ENCODE assay signal across 8 cellular contexts in genomic region chr3:130111185-130111864, GRCh38.
DNase-seq lines count a peak whose midpoint lies in the region; ATAC-seq lines count a peak whose summit lies in the region.

No MANE protein-coding gene starts in this region.

- H3K27ac Mint-ChIP-seq in central memory CD8-positive, alpha-beta T cell (ENCODE audit: low read depth), result peak overlapping the region; percentile 96

- no peaks in the 10 kb centered on the region for H3K9me3 Mint-ChIP-seq in central memory CD8-positive, alpha-beta T cell

- ATAC-seq in GM19023 (IDR thresholded peaks at IDR 0.05; ENCODE audit: unreplicated experiment) (peak; percentile 98), HG03196 (IDR thresholded peaks at IDR 0.05; ENCODE audit: unreplicated experiment) (peak; percentile 100)
- ATAC-seq in central memory CD8-positive, alpha-beta T cell (replicated peaks; ENCODE audit: extremely low read depth, poor library complexity, severe bottlenecking), result peak; percentile 99

- H3K4me1 Mint-ChIP-seq in central memory CD8-positive, alpha-beta T cell, result peaks cover 22% of the 10 kb centered on the region

- H3K4me3 Mint-ChIP-seq in central memory CD8-positive, alpha-beta T cell, result peak overlapping the region; percentile 84

- peaks cover 12% of the 10 kb centered on the region for H3K36me3 Mint-ChIP-seq in central memory CD8-positive, alpha-beta T cell (ENCODE audit: insufficient read depth)

- no peaks in the 10 kb centered on the region for H3K27me3 Mint-ChIP-seq in central memory CD8-positive, alpha-beta T cell

- DNase-seq in AG08396 (ENCODE audit: low spot score) (peak; percentile 91), NCI-H226 (peak; percentile 91), iris pigment epithelial cell (ENCODE audit: low read depth) (peak; percentile 98)
- DNase-seq in activated CD4-positive, CD25-positive, alpha-beta regulatory T cell (lab: John Stamatoyannopoulos, UW), result peak; percentile 98 to 99 (median 98)
- peak; percentile 97 for DNase-seq in central memory CD8-positive, alpha-beta T cell (ENCODE audit: low spot score in 2 of 2)
- peak; percentile 98 for DNase-seq in stimulated activated CD4-positive, alpha-beta T cell treated with anti-CD3 and anti-CD28 coated beads, Interleukin-12 subunit alpha, Interleukin-12 subunit beta, amount 100 ng/mL, for 24 hours (ENCODE audit: low read depth in 2 of 2)

Comparison
In these comparisons a context has a peak if more than half of its experiments do, and no peak if none do; other contexts are left out.
1. Peak in every context shown above with its lines: DNase-seq and ATAC-seq.